In genomic region chr5:170467000-170467707, GRCh38 we compare ENCODE assay signal across 8 cellular contexts. TPM values are rescaled to one million over a fixed set of nuclear protein-coding genes. Genes with fewer than 3 reads are reported as not detected.
DNase-seq lines count a peak whose midpoint lies in the region; ATAC-seq and TF ChIP-seq lines count a peak whose summit lies in the region.

No MANE protein-coding gene starts in this region.

- H3K4me3 ChIP-seq in heart left ventricle (no peak overlapping the region), thoracic aorta (no peak overlapping the region), colonic mucosa (no peak overlapping the region)

- no peak for TF ChIP-seq CTCF in heart left ventricle (IDR thresholded peaks at IDR 0.05)
- no peak for TF ChIP-seq CTCF in thoracic aorta (IDR thresholded peaks at IDR 0.05)
- TF ChIP-seq CTCF in colonic mucosa (IDR thresholded peaks at IDR 0.05): no peak

- H3K9ac ChIP-seq in colonic mucosa (ENCODE audit: low read depth in 2 of 2, low read length in 2 of 2): no peak overlapping the region

- ATAC-seq in heart left ventricle (peak in 3 of 4 donors; percentile 44 to 73 (median 50)), thoracic aorta (ENCODE audit: insufficient number of reproducible peaks, low FRiP score, low read depth) (peak; percentile 47), left lobe of liver (no peak)

- H3K4me1 ChIP-seq in heart left ventricle (peaks cover 0 to 18% (median 0%) of the 10 kb centered on the region in 12 donors), thoracic aorta (ENCODE audit: control insufficient read depth in 1 of 2, low read depth in 2 of 2) (no peaks in the 10 kb centered on the region), colonic mucosa (no peaks in the 10 kb centered on the region)

- H3K27ac ChIP-seq in heart left ventricle (no peak overlapping the region), thoracic aorta (no peak overlapping the region), colonic mucosa (no peak overlapping the region)

- H3K9me3 ChIP-seq in heart left ventricle (peaks cover 0 to 2% (median 0%) of the 10 kb centered on the region in 12 donors), thoracic aorta (no peaks in the 10 kb centered on the region), colonic mucosa (no peaks in the 10 kb centered on the region)

- H3K27me3 ChIP-seq in heart left ventricle: no peaks in the 10 kb centered on the region
- H3K27me3 ChIP-seq in thoracic aorta (replicated peaks; ENCODE audit: insufficient read depth): no peaks in the 10 kb centered on the region
- H3K27me3 ChIP-seq in colonic mucosa: no peaks in the 10 kb centered on the region

- intact Hi-C loops in heart left ventricle (cut with DNase I): no loop called here
- intact Hi-C loops in cardiac septum (cut with DNase I): no loop called here
- intact Hi-C loops in colonic mucosa (cut with DNase I): no loop called here

- H3K36me3 ChIP-seq in heart left ventricle: no peaks in the 10 kb centered on the region
- H3K36me3 ChIP-seq in thoracic aorta: no peaks in the 10 kb centered on the region
- no peaks in the 10 kb centered on the region for H3K36me3 ChIP-seq in colonic mucosa

- DNase-seq in heart left ventricle (peak in 1 of 5 donors; percentile 38), cardiac septum (ENCODE audit: low spot score) (no peak), RPMI7951 (ENCODE audit: low read depth) (peak; percentile 93), foreskin melanocyte (peak; percentile 9), thoracic aorta (ENCODE audit: low spot score) (no peak), colonic mucosa (no peak), medulla oblongata (ENCODE audit: extremely low spot score) (no peak), left lobe of liver (ENCODE audit: low spot score) (no peak)

- no peak for TF ChIP-seq POLR2A in heart left ventricle (IDR thresholded peaks at IDR 0.05)

- WGBS in heart left ventricle, 4 donors: 69 to 77% (median 76%) methylated on average over 13 of the region's 13 CpGs

RNA-seq across cellular contexts. Expression of gene KCNIP1, which starts 36.7 kb away (rescaled TPM):
- total RNA-seq in heart left ventricle (1 to 10 TPM in 2 of 9 donors, under 1 TPM in 1, not detected in 6; 0.52 to 1.3 (median 1.2) TPM), cardiac septum (0.57 TPM), thoracic aorta (not detected), colonic mucosa (under 1 TPM; 0.24 to 0.25 TPM), left lobe of liver (not detected)
- not detected for polyA plus RNA-seq in heart left ventricle
- not detected in 2 replicates for total RNA-seq in RPMI7951 (2014; rRNA removed; shearing (Covaris generic))

Comparison
In these comparisons a context has a peak if more than half of its experiments do, and no peak if none do; other contexts are left out.
1. DNase-seq: peak in RPMI7951 (single experiment) and foreskin melanocyte (single experiment); none in cardiac septum (single experiment), thoracic aorta (single experiment), colonic mucosa (single experiment), medulla oblongata (single experiment) and left lobe of liver (single experiment).